1 cellular context compared by ENCODE assay signal in the genomic region with DNA sequence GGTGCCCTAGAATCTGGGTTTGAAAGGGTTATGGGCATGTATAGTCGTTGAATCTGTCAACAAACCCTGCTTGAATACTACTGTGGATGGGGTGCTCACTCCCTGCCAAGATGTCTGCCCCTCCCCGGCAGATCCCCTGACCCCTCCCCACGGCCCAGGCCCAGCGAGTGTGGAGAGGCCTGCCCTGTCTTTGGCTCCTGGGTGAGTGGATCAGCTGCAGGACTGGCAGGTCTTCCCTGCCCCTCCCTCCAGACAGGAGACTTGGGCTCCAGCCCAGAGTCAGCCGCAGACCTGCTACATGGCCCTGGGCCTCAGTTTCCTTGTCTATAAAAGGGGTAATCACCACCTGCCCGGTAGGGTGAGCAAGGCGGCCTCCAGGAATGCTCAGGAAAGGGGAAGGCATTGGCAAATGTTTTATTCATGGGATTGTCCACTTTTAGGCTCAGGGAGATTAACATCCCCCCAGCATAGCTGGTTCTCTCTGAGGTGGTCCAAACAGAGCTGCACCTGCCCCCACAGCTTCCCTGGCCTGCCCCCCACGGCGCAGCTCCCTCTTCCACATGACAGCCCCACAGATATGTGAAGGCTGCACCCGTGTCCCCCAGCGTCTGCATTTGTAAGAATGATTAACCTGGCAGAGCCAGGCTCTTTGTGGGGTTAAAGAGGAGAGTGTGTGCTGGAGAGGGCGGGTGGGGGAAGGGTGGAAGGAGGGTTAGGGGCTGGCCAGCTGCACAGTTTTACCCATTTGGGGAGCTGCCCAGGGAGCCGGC.
TF ChIP-seq lines count a peak whose summit lies in the region.

No MANE protein-coding gene starts in this region.

TF ChIP-seq in HEK293, 187 proteins besides CTCF, POLR2A, EP300 and RAD21 (continued from another document):
- TF ChIP-seq, protein P1, sequence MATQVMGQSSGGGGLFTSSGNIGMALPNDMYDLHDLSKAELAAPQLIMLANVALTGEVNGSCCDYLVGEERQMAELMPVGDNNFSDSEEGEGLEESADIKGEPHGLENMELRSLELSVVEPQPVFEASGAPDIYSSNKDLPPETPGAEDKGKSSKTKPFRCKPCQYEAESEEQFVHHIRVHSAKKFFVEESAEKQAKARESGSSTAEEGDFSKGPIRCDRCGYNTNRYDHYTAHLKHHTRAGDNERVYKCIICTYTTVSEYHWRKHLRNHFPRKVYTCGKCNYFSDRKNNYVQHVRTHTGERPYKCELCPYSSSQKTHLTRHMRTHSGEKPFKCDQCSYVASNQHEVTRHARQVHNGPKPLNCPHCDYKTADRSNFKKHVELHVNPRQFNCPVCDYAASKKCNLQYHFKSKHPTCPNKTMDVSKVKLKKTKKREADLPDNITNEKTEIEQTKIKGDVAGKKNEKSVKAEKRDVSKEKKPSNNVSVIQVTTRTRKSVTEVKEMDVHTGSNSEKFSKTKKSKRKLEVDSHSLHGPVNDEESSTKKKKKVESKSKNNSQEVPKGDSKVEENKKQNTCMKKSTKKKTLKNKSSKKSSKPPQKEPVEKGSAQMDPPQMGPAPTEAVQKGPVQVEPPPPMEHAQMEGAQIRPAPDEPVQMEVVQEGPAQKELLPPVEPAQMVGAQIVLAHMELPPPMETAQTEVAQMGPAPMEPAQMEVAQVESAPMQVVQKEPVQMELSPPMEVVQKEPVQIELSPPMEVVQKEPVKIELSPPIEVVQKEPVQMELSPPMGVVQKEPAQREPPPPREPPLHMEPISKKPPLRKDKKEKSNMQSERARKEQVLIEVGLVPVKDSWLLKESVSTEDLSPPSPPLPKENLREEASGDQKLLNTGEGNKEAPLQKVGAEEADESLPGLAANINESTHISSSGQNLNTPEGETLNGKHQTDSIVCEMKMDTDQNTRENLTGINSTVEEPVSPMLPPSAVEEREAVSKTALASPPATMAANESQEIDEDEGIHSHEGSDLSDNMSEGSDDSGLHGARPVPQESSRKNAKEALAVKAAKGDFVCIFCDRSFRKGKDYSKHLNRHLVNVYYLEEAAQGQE (tag by site-specific recombination; IDR thresholded peaks at IDR 0.05): no peak
- TF ChIP-seq, protein P2, sequence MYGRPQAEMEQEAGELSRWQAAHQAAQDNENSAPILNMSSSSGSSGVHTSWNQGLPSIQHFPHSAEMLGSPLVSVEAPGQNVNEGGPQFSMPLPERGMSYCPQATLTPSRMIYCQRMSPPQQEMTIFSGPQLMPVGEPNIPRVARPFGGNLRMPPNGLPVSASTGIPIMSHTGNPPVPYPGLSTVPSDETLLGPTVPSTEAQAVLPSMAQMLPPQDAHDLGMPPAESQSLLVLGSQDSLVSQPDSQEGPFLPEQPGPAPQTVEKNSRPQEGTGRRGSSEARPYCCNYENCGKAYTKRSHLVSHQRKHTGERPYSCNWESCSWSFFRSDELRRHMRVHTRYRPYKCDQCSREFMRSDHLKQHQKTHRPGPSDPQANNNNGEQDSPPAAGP (tag by site-specific recombination; IDR thresholded peaks at IDR 0.05): no peak
- TF ChIP-seq, protein P3, sequence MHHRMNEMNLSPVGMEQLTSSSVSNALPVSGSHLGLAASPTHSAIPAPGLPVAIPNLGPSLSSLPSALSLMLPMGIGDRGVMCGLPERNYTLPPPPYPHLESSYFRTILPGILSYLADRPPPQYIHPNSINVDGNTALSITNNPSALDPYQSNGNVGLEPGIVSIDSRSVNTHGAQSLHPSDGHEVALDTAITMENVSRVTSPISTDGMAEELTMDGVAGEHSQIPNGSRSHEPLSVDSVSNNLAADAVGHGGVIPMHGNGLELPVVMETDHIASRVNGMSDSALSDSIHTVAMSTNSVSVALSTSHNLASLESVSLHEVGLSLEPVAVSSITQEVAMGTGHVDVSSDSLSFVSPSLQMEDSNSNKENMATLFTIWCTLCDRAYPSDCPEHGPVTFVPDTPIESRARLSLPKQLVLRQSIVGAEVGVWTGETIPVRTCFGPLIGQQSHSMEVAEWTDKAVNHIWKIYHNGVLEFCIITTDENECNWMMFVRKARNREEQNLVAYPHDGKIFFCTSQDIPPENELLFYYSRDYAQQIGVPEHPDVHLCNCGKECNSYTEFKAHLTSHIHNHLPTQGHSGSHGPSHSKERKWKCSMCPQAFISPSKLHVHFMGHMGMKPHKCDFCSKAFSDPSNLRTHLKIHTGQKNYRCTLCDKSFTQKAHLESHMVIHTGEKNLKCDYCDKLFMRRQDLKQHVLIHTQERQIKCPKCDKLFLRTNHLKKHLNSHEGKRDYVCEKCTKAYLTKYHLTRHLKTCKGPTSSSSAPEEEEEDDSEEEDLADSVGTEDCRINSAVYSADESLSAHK (tag by site-specific recombination; IDR thresholded peaks at IDR 0.05): no peak
